In the genomic region with DNA sequence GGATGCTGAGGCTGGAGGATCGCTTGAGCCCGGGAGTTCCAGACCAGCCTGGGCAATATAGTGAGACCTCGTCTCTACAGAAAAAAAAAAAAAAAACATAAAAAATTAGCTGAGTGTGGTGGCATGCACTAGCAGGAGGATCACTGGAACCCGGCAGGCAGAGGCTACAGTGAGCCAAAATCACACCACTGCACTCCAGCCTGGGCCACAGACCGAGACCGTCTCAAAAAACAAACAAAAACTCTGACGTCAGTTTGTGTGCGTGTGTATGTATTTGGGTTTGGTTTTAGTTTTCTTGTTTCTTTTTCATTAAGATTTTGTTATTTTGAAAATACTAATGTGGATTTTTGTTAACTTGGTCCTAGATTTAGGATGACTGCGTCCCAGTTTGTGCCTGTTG, we compare ENCODE assay signal across 1 cellular context.
TF ChIP-seq lines count a peak whose summit lies in the region.

No MANE protein-coding gene starts in this region.

TF ChIP-seq in IMR-90, 13 proteins besides CTCF, POLR2A, EP300 and RAD21:
- TF ChIP-seq RFX5 (IDR thresholded peaks at IDR 0.05; ENCODE audit: low read depth, low read length) (no peak), ELK1 (IDR thresholded peaks at IDR 0.05; ENCODE audit: borderline replicate concordance, low read depth, low read length) (no peak), CEBPB (IDR thresholded peaks at IDR 0.05; ENCODE audit: low read depth, low read length) (no peak), FOS (IDR thresholded peaks at IDR 0.05; ENCODE audit: low read depth, low read length) (no peak), NFE2L2 (IDR thresholded peaks at IDR 0.05; ENCODE audit: low read depth, low read length) (no peak), MXI1 (IDR thresholded peaks at IDR 0.05; ENCODE audit: borderline replicate concordance, low read depth, low read length) (no peak), MAFK (IDR thresholded peaks at IDR 0.05; ENCODE audit: low read depth, low read length) (no peak), BHLHE40 (IDR thresholded peaks at IDR 0.05; ENCODE audit: low read depth, low read length) (no peak), RCOR1 (IDR thresholded peaks at IDR 0.05; ENCODE audit: insufficient replicate concordance, low read length) (no peak), CHD1 (IDR thresholded peaks at IDR 0.05; ENCODE audit: low read depth, low read length) (no peak), SMC3 (IDR thresholded peaks at IDR 0.05; ENCODE audit: low read depth, low read length) (no peak), MAZ (IDR thresholded peaks at IDR 0.05; ENCODE audit: borderline replicate concordance, low read depth, low read length) (no peak)
- TF ChIP-seq, protein P1, sequence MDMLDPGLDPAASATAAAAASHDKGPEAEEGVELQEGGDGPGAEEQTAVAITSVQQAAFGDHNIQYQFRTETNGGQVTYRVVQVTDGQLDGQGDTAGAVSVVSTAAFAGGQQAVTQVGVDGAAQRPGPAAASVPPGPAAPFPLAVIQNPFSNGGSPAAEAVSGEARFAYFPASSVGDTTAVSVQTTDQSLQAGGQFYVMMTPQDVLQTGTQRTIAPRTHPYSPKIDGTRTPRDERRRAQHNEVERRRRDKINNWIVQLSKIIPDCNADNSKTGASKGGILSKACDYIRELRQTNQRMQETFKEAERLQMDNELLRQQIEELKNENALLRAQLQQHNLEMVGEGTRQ (IDR thresholded peaks at IDR 0.05; ENCODE audit: low read depth, low read length), result no peak
